17 cellular contexts compared by ENCODE assay signal in the genomic region with DNA sequence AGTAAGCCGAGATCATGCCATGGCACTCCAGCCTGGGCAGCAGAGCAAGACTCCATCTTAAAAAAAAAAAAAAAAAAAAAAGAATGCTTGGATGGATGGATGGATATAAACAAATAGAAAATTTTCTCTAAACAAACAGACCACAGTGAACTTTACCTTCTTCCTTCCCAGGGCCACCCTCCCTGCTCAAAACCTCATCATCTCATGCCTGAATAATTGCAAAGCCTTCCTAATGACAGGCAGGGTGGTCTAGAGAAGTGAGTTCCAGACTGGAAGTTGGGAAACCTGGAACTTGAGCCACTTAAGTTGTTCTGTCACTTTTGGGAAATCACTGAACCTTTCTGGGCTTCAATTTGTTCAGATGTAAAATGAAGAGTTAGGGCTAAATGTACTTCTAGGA. TPM values are rescaled to one million over a fixed set of nuclear protein-coding genes. Genes with fewer than 3 reads are reported as not detected.
DNase-seq lines count a peak whose midpoint lies in the region; ATAC-seq and TF ChIP-seq lines count a peak whose summit lies in the region.
"Had no signal": no experiment of that assay in that cellular context is flagged by ENCODE, and none has a peak within 500 bp of the region (broad histone marks: within the 10 kb centered on the region; RNA-seq: fewer than 3 reads in every experiment).

No MANE protein-coding gene starts in this region.

- no peaks in the 10 kb centered on the region for H3K27me3 Mint-ChIP-seq in activated CD4-positive, alpha-beta T cell treated with anti-CD3 and anti-CD28 coated beads for 36 hours
- H3K27me3 Mint-ChIP-seq: dendritic cell treated with granulocyte-macrophage colony-stimulating factor and Interleukin-4, amounts not matched to agents 40 ng/mL and 50 ng/mL, for 4 days had no signal

- H3K9me3 ChIP-seq in breast epithelium (no peaks in the 10 kb centered on the region), mesodermal cell (ENCODE audit: control insufficient read depth, low read length) (no peaks in the 10 kb centered on the region), transverse colon (no peaks in the 10 kb centered on the region)
- H3K9me3 ChIP-seq: neutrophil, Peyer's patch had no signal

- H3K27ac Mint-ChIP-seq in activated CD4-positive, alpha-beta T cell treated with anti-CD3 and anti-CD28 coated beads for 36 hours, result peak overlapping the region; percentile 53
- H3K27ac Mint-ChIP-seq: dendritic cell treated with granulocyte-macrophage colony-stimulating factor and Interleukin-4, amounts not matched to agents 40 ng/mL and 50 ng/mL, for 4 days had no signal

- no peak for TF ChIP-seq EP300 in transverse colon (IDR thresholded peaks at IDR 0.05; ENCODE audit: low read depth)

- CTCF ChIA-PET in activated CD4-positive, alpha-beta T cell treated with anti-CD3 and anti-CD28 coated beads for 36 hours (lab: Charles Lee), result interaction anchor here (0.9 kb wide), 1 partner anchor 50 kb away, joined by 3 read pairs; no protein-coding TSS in a partner anchor

- no peak overlapping the region for H3K4me3 ChIP-seq in breast epithelium
- no peak overlapping the region for H3K4me3 ChIP-seq in mesodermal cell (ENCODE audit: extremely low read depth, insufficient read depth, low read length, poor library complexity, severe bottlenecking)
- no peak overlapping the region for H3K4me3 ChIP-seq in transverse colon
- H3K4me3 ChIP-seq: lung, Peyer's patch had no signal

- peaks cover 48% of the 10 kb centered on the region for H3K4me1 Mint-ChIP-seq in activated CD4-positive, alpha-beta T cell treated with anti-CD3 and anti-CD28 coated beads for 36 hours

- no peak overlapping the region for H3K4me3 Mint-ChIP-seq in activated CD4-positive, alpha-beta T cell treated with anti-CD3 and anti-CD28 coated beads for 36 hours
- H3K4me3 Mint-ChIP-seq: dendritic cell treated with granulocyte-macrophage colony-stimulating factor and Interleukin-4, amounts not matched to agents 40 ng/mL and 50 ng/mL, for 4 days had no signal

- TF ChIP-seq CTCF in breast epithelium (IDR thresholded peaks at IDR 0.05) (no peak), transverse colon (IDR thresholded peaks at IDR 0.05) (no peak)

- in situ Hi-C loops in transverse colon (cut with MboI; ENCODE audit: low pct_ligation_motif_present in 1 of 4, low pct_unique_long_range_greater_than_20kb in 1 of 4, low sequenced_read_pairs in 3 of 4) (no loop called here), ACHN (cut with HindIII; ENCODE audit: low pct_ligation_motif_present, low pct_unique_long_range_greater_than_20kb, low sequenced_read_pairs) (no loop called here)

- POLR2A ChIA-PET in activated CD4-positive, alpha-beta T cell treated with anti-CD3 and anti-CD28 coated beads for 36 hours (lab: Charles Lee), result no interaction called here

- no peaks in the 10 kb centered on the region for H3K4me1 ChIP-seq in breast epithelium
- peaks cover 43% of the 10 kb centered on the region for H3K4me1 ChIP-seq in mesodermal cell (ENCODE audit: control insufficient read depth, insufficient read depth, low read length, poor library complexity, severe bottlenecking)
- H3K4me1 ChIP-seq in transverse colon, result peaks cover 11 to 38% (median 25%) of the 10 kb centered on the region in 4 donors

- H3K27ac ChIP-seq in breast epithelium (peak overlapping the region; percentile 45 to 60), mesodermal cell (ENCODE audit: low read depth, low read length, severe bottlenecking) (peak overlapping the region; percentile 85), transverse colon (peak overlapping the region; percentile 73 to 89 (median 77))
- H3K27ac ChIP-seq: neutrophil had no signal

- no peak for DNase-seq in activated CD4-positive, alpha-beta T cell treated with anti-CD3 and anti-CD28 coated beads for 36 hours
- no peak for DNase-seq in activated CD4-positive, alpha-beta T cell treated with anti-CD3 and anti-CD28 coated beads for 48 hours
- DNase-seq in breast epithelium (ENCODE audit: low spot score in 2 of 2) (no peak), transverse colon (no peak), ACHN (no peak), anterior cingulate cortex (lab: John Stamatoyannopoulos, UW) (no peak)
- DNase-seq: 8988T; activated T-cell treated with anti-CD3 and anti-CD28 coated beads, Interleukin-2, amount 50 U/mL, for 1 hour; COR-L47; NCI-H187 treated with DMSO at 0.1 percent for 48 hours; NCI-H524 treated with DMSO at 0.1 percent for 48 hours; Peyer's patch had no signal

- WGBS in mesodermal cell (ENCODE audit: insufficient coverage in 2 of 2), 2 experiments, result 100% methylated on average over 1 of the region's 1 CpG; no CpG with 5 or more reads in 1 of the 2 experiments
- WGBS in transverse colon (ENCODE audit: low coverage in 1 of 2), 2 donors, result 100% methylated on average over 1 of the region's 1 CpG

- ATAC-seq in activated CD4-positive, alpha-beta T cell treated with anti-CD3 and anti-CD28 coated beads for 36 hours, result no peak
- no peak for ATAC-seq in GM18873 (IDR thresholded peaks at IDR 0.05; ENCODE audit: low FRiP score, unreplicated experiment)

- H3K9me3 Mint-ChIP-seq in activated CD4-positive, alpha-beta T cell treated with anti-CD3 and anti-CD28 coated beads for 36 hours (ENCODE audit: low read depth), result no peaks in the 10 kb centered on the region
- H3K9me3 Mint-ChIP-seq: dendritic cell treated with granulocyte-macrophage colony-stimulating factor and Interleukin-4, amounts not matched to agents 40 ng/mL and 50 ng/mL, for 4 days had no signal

- TF ChIP-seq POLR2A in breast epithelium (IDR thresholded peaks at IDR 0.05) (no peak), transverse colon (IDR thresholded peaks at IDR 0.05) (no peak)

- H3K36me3 ChIP-seq in breast epithelium, result no peaks in the 10 kb centered on the region
- H3K36me3 ChIP-seq in mesodermal cell (ENCODE audit: control insufficient read depth, insufficient read depth, low read length), result peaks cover 55% of the 10 kb centered on the region
- H3K36me3 ChIP-seq in transverse colon, result no peaks in the 10 kb centered on the region
- H3K36me3 ChIP-seq: neutrophil, Peyer's patch had no signal

- peaks cover 7% of the 10 kb centered on the region for H3K36me3 Mint-ChIP-seq in activated CD4-positive, alpha-beta T cell treated with anti-CD3 and anti-CD28 coated beads for 36 hours (ENCODE audit: low read depth)

- intact Hi-C loops in activated CD4-positive, alpha-beta T cell treated with anti-CD3 and anti-CD28 coated beads for 36 hours (cut with DNase I, micrococcal nuclease), result no loop called here
- intact Hi-C loops in breast epithelium (cut with DNase I; ENCODE audit: low total_unique reads) (no loop called here), transverse colon (cut with DNase I; ENCODE audit: low total_unique reads) (no loop called here)

- H3K27me3 ChIP-seq in breast epithelium, result no peaks in the 10 kb centered on the region
- H3K27me3 ChIP-seq in transverse colon, result no peaks in the 10 kb centered on the region
- H3K27me3 ChIP-seq: neutrophil, Peyer's patch had no signal

RNA-seq across cellular contexts. Expression of a gene that starts 17.6 kb away (rescaled TPM):
- total RNA-seq in activated CD4-positive, alpha-beta T cell treated with anti-CD3 and anti-CD28 coated beads for 36 hours, result 10 to 100 TPM; 36.2 to 38.8 TPM
- total RNA-seq in breast epithelium (10 to 100 TPM; 55.7 to 97.1 (median 59.1) TPM), transverse colon (100 to 1,000 TPM in 1 of 4 donors, 10 to 100 TPM in 3; 58.4 to 146 (median 79.6) TPM)
- polyA plus RNA-seq in mesodermal cell (2013, experiment 1 of 2), result 84.7 TPM
- 79.8 TPM for polyA plus RNA-seq in mesodermal cell (2013, experiment 2 of 2)
